ENCODE assay signal across 11 cellular contexts in genomic region chr4:110637408-110638131, GRCh38. TPM values are rescaled to one million over a fixed set of nuclear protein-coding genes. Genes with fewer than 3 reads are reported as not detected.
DNase-seq lines count a peak whose midpoint lies in the region; FAIRE-seq and TF ChIP-seq lines count a peak whose summit lies in the region.
"Had no signal": no experiment of that assay in that cellular context is flagged by ENCODE, and none has a peak within 500 bp of the region (broad histone marks: within the 10 kb centered on the region; RNA-seq: fewer than 3 reads in every experiment).

No MANE protein-coding gene starts in this region.

- H3K4me1 ChIP-seq in ovary (ENCODE audit: insufficient read depth) = no peaks in the 10 kb centered on the region
- H3K4me1 ChIP-seq in Karpas-422 (ENCODE audit: low read length) = no peaks in the 10 kb centered on the region

- H3K9me3 ChIP-seq in ovary (peaks cover 0 to 3% of the 10 kb centered on the region in 2 donors), Karpas-422 (ENCODE audit: low read length) (no peaks in the 10 kb centered on the region)

- DNase-seq in BJ (ENCODE audit: low read depth) (no peak), HuH-7.5 (ENCODE audit: low spot score) (peak; percentile 19), fibroblast of the aortic adventitia (ENCODE audit: low read depth) (no peak), ovary (no peak), Karpas-422 (no peak), HTR-8/SVneo (ENCODE audit: insufficient read length, low spot score) (no peak), NCI-H1092 treated with DMSO at 0.1 percent for 48 hours (lab: John Stamatoyannopoulos, UW) (no peak), SIG-M5 treated with dmso at 0.1 percent for 504 hours (lab: John Stamatoyannopoulos, UW; ENCODE audit: unreplicated experiment) (no peak)
- DNase-seq: effector CD4-positive, alpha-beta T cell; NCI-H1694 treated with DMSO at 0.1 percent for 48 hours had no signal

- H3K79me2 ChIP-seq in Karpas-422 (ENCODE audit: low read length) = no peaks in the 10 kb centered on the region

- H3K4me2 ChIP-seq in Karpas-422 (ENCODE audit: low read depth, low read length, poor library complexity, severe bottlenecking) = no peak overlapping the region

- WGBS in ovary, 3 donors = 7 to 10% (median 9%) methylated on average over 36 of the region's 36 CpGs

- no peaks in the 10 kb centered on the region for H3K9me2 ChIP-seq in Karpas-422 (replicated peaks; ENCODE audit: insufficient read depth, low read length)

- CTCF ChIA-PET in BJ (lab: Yijun Ruan, JAX) = no interaction called here

- no peak overlapping the region for H3K9ac ChIP-seq in Karpas-422 (ENCODE audit: low read length)

- H2AFZ ChIP-seq in Karpas-422 (ENCODE audit: low read length) = no peak overlapping the region

- no peak for TF ChIP-seq EP300 in ovary (IDR thresholded peaks at IDR 0.05)

- H3K27ac ChIP-seq in ovary (no peak overlapping the region), Karpas-422 (ENCODE audit: low read length) (no peak overlapping the region)

- POLR2A ChIA-PET in BJ (lab: Charles Lee) = no interaction called here

- TF ChIP-seq CTCF in BJ (IDR thresholded peaks at IDR 0.05; ENCODE audit: insufficient read depth, low read depth, low read length) (no peak), fibroblast of the aortic adventitia (IDR thresholded peaks at IDR 0.05; ENCODE audit: insufficient read depth, low read length) (no peak), ovary (IDR thresholded peaks at IDR 0.05) (no peak)

- no peaks in the 10 kb centered on the region for H4K20me1 ChIP-seq in Karpas-422 (ENCODE audit: insufficient read depth, low read depth, low read length)

- no peaks in the 10 kb centered on the region for H3K36me3 ChIP-seq in BJ (ENCODE audit: control insufficient read depth, insufficient read depth, low read length)
- H3K36me3 ChIP-seq in ovary = no peaks in the 10 kb centered on the region
- H3K36me3 ChIP-seq in Karpas-422 (ENCODE audit: insufficient read depth, low read length) = no peaks in the 10 kb centered on the region

- H3K4me3 ChIP-seq in BJ (ENCODE audit: low read depth, low read length) (peak overlapping the region; percentile 34), fibroblast of the aortic adventitia (ENCODE audit: low read depth, low read length) (peak overlapping the region; percentile 61), ovary (peak overlapping the region; percentile 9), Karpas-422 (ENCODE audit: low read length) (no peak overlapping the region)

- TF ChIP-seq POLR2A in ovary (IDR thresholded peaks at IDR 0.05) = no peak

- H3K27me3 ChIP-seq in BJ (ENCODE audit: control insufficient read depth, insufficient read depth, low read length) (peaks cover 59% of the 10 kb centered on the region), ovary (no peaks in the 10 kb centered on the region), Karpas-422 (ENCODE audit: low read length) (no peaks in the 10 kb centered on the region)

- intact Hi-C loops in ovary (cut with DNase I) = no loop called here

- FAIRE-seq in HTR-8/SVneo (lab: Jason Lieb, UNC) = no peak

RNA-seq across cellular contexts. Expression of gene PITX2, which starts 14.7 kb away (rescaled TPM):
- polyA plus RNA-seq in BJ (2011; rRNA removed) = 0.56 and 1.1 TPM in 2 replicates
- 0.24 and 0.51 TPM in 2 replicates for polyA minus RNA-seq in BJ (2011; rRNA and poly(A)+ RNA removed)
- total RNA-seq in fibroblast of the aortic adventitia (ENCODE audit: low replicate concordance) = 0.18 and 1.4 TPM in 2 replicates
- total RNA-seq in ovary = under 1 TPM in 2 of 7 donors, not detected in 5; 0.15 to 0.24 TPM
- not detected for polyA plus RNA-seq in ovary
- total RNA-seq in Karpas-422 (2014; rRNA removed; shearing (Covaris generic); ENCODE audit: low replicate concordance) = not detected in 2 replicates
- total RNA-seq: G401 had no signal
